ENCODE assay signal across 10 cellular contexts in the genomic region with DNA sequence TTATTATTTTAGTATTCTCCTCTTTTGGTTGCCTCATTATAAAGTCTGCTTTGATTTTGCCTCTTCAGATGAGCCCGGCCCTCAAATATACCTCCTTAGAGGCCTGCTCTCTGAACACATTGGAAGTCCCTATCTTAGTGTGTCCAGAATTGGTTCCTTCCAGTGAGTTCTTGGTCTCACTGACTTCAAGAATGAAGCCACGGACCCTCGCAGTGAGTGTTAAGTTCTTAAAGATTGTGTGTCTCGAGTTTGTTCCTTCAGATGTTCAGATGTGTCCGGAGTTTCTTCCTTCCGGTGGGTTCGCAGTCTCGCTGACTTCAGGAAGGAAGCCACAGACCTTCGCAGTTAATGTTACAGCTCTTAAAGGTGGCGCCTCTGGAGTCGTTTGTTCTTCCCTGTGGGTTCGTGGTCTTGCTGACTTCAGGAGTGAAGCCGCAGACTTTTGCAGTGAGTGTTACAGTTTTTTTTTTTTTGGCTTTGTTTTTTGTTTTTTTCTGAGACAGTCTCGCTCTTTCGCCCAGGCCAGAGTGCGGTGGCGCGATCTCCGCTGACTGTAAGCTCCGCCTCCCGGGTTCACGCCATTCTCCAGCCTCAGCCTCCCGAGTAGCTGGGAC. TPM values are rescaled to one million over a fixed set of nuclear protein-coding genes. Genes with fewer than 3 reads are reported as not detected.
DNase-seq lines count a peak whose midpoint lies in the region; ATAC-seq lines count a peak whose summit lies in the region.
"Had no signal": no experiment of that assay in that cellular context is flagged by ENCODE, and none has a peak within 500 bp of the region (broad histone marks: within the 10 kb centered on the region; RNA-seq: fewer than 3 reads in every experiment).

No MANE protein-coding gene starts in this region.

- H3K4me3 Mint-ChIP-seq in activated CD4-positive, alpha-beta memory T cell treated with anti-CD3 and anti-CD28 coated beads for 36 hours = peak overlapping the region; percentile 60
- peak overlapping the region; percentile 75 for H3K4me3 Mint-ChIP-seq in activated naive CD8-positive, alpha-beta T cell treated with anti-CD3 and anti-CD28 coated beads, Interleukin-2, amount 10 ng/mL, durations not matched to agents 7 days and 5 days

- CTCF ChIA-PET in activated CD4-positive, alpha-beta memory T cell treated with anti-CD3 and anti-CD28 coated beads for 36 hours (lab: Charles Lee) = interaction anchor here (3.6 kb wide), 1 partner anchor 41 kb away, joined by 23 read pairs; no protein-coding TSS in a partner anchor

- peaks cover 2% of the 10 kb centered on the region for H3K36me3 Mint-ChIP-seq in activated CD4-positive, alpha-beta memory T cell treated with anti-CD3 and anti-CD28 coated beads for 36 hours
- H3K36me3 Mint-ChIP-seq in activated naive CD8-positive, alpha-beta T cell treated with anti-CD3 and anti-CD28 coated beads, Interleukin-2, amount 10 ng/mL, durations not matched to agents 7 days and 5 days = peaks cover 4% of the 10 kb centered on the region

- H3K9me3 Mint-ChIP-seq in activated CD4-positive, alpha-beta memory T cell treated with anti-CD3 and anti-CD28 coated beads for 36 hours = no peaks in the 10 kb centered on the region
- no peaks in the 10 kb centered on the region for H3K9me3 Mint-ChIP-seq in activated naive CD8-positive, alpha-beta T cell treated with anti-CD3 and anti-CD28 coated beads, Interleukin-2, amount 10 ng/mL, durations not matched to agents 7 days and 5 days

- DNase-seq in KG1 (lab: John Stamatoyannopoulos, UW) (peak; percentile 97), SW 1271 (lab: John Stamatoyannopoulos, UW) (no peak), RPMI8226 (no peak)
- peak; percentile 41 for DNase-seq in activated CD4-positive, alpha-beta memory T cell treated with anti-CD3 and anti-CD28 coated beads for 36 hours
- DNase-seq in activated naive CD8-positive, alpha-beta T cell treated with anti-CD3 and anti-CD28 coated beads, Interleukin-2, amount 10 ng/mL, durations not matched to agents 7 days and 5 days = peak; percentile 60
- peak; percentile 36 for DNase-seq in stimulated activated CD8-positive, alpha-beta memory T cell treated with anti-CD3 and anti-CD28 coated beads, Interleukin-4, amount 100 ng/mL, for 48 hours
- DNase-seq: IMR-90, NCI-H345 had no signal

- H3K4me1 Mint-ChIP-seq in activated CD4-positive, alpha-beta memory T cell treated with anti-CD3 and anti-CD28 coated beads for 36 hours (ENCODE audit: low read depth) = peaks cover 17% of the 10 kb centered on the region
- H3K4me1 Mint-ChIP-seq in activated naive CD8-positive, alpha-beta T cell treated with anti-CD3 and anti-CD28 coated beads, Interleukin-2, amount 10 ng/mL, durations not matched to agents 7 days and 5 days = peaks cover 26% of the 10 kb centered on the region

- ATAC-seq in activated naive CD8-positive, alpha-beta T cell treated with anti-CD3 and anti-CD28 coated beads, Interleukin-2, amount 10 ng/mL, durations not matched to agents 7 days and 5 days (ENCODE audit: low read depth) = peak; percentile 76
- ATAC-seq in HG03354 (IDR thresholded peaks at IDR 0.05; ENCODE audit: poor library complexity, severe bottlenecking, unreplicated experiment) (no peak), HG02610 (IDR thresholded peaks at IDR 0.05; ENCODE audit: unreplicated experiment) (no peak)

- H3K27ac Mint-ChIP-seq in activated CD4-positive, alpha-beta memory T cell treated with anti-CD3 and anti-CD28 coated beads for 36 hours = peak overlapping the region; percentile 64
- peak overlapping the region; percentile 81 for H3K27ac Mint-ChIP-seq in activated naive CD8-positive, alpha-beta T cell treated with anti-CD3 and anti-CD28 coated beads, Interleukin-2, amount 10 ng/mL, durations not matched to agents 7 days and 5 days

- no peaks in the 10 kb centered on the region for H3K27me3 Mint-ChIP-seq in activated CD4-positive, alpha-beta memory T cell treated with anti-CD3 and anti-CD28 coated beads for 36 hours
- no peaks in the 10 kb centered on the region for H3K27me3 Mint-ChIP-seq in activated naive CD8-positive, alpha-beta T cell treated with anti-CD3 and anti-CD28 coated beads, Interleukin-2, amount 10 ng/mL, durations not matched to agents 7 days and 5 days

- intact Hi-C loops in activated CD4-positive, alpha-beta memory T cell treated with anti-CD3 and anti-CD28 coated beads for 36 hours (cut with micrococcal nuclease) = loop anchor here (2.0 kb wide), 1 partner anchor 35 kb away; no protein-coding TSS in a partner anchor

- POLR2A ChIA-PET in activated CD4-positive, alpha-beta memory T cell treated with anti-CD3 and anti-CD28 coated beads for 36 hours (lab: Charles Lee) = interaction anchor here (1.4 kb wide), 1 partner anchor 38 kb away, joined by 5 read pairs; no protein-coding TSS in a partner anchor
- POLR2A ChIA-PET in activated naive CD8-positive, alpha-beta T cell treated with anti-CD3 and anti-CD28 coated beads, Interleukin-2, amount 10 ng/mL, durations not matched to agents 7 days and 5 days (lab: Charles Lee) = interaction anchor here (1.2 to 1.8 kb wide), 3 partner anchors 32 to 38 kb away, joined by 3 to 12 read pairs (median 4); no protein-coding TSS in a partner anchor

RNA-seq across cellular contexts. Expression of gene NOS2, which starts 45.8 kb away (rescaled TPM):
- under 1 TPM in 1 of 2 experiments, not detected in 1; 0.07 TPM for total RNA-seq in activated CD4-positive, alpha-beta memory T cell treated with anti-CD3 and anti-CD28 coated beads for 36 hours
- total RNA-seq in activated naive CD8-positive, alpha-beta T cell treated with anti-CD3 and anti-CD28 coated beads, Interleukin-2, amount 10 ng/mL, durations not matched to agents 7 days and 5 days = under 1 TPM; 0.09 to 0.30 TPM

RNA-seq across cellular contexts. Expression of gene LYRM9, which starts 47.0 kb away (rescaled TPM):
- total RNA-seq in activated CD4-positive, alpha-beta memory T cell treated with anti-CD3 and anti-CD28 coated beads for 36 hours = 1 to 10 TPM; 5.7 to 6.8 TPM
- 1 to 10 TPM; 8.0 to 8.3 TPM for total RNA-seq in activated naive CD8-positive, alpha-beta T cell treated with anti-CD3 and anti-CD28 coated beads, Interleukin-2, amount 10 ng/mL, durations not matched to agents 7 days and 5 days

Comparison
In these comparisons a context has a peak if more than half of its experiments do, and no peak if none do; other contexts are left out.
1. DNase-seq: peak in KG1 (single experiment), activated CD4-positive, alpha-beta memory T cell treated with anti-CD3 and anti-CD28 coated beads for 36 hours (single experiment), activated naive CD8-positive, alpha-beta T cell treated with anti-CD3 and anti-CD28 coated beads, Interleukin-2, amount 10 ng/mL, durations not matched to agents 7 days and 5 days (single experiment) and stimulated activated CD8-positive, alpha-beta memory T cell treated with anti-CD3 and anti-CD28 coated beads, Interleukin-4, amount 100 ng/mL, for 48 hours (single experiment); none in SW 1271 (0 of 2) and RPMI8226 (single experiment).